8 cellular contexts compared by ENCODE assay signal in the genomic region with DNA sequence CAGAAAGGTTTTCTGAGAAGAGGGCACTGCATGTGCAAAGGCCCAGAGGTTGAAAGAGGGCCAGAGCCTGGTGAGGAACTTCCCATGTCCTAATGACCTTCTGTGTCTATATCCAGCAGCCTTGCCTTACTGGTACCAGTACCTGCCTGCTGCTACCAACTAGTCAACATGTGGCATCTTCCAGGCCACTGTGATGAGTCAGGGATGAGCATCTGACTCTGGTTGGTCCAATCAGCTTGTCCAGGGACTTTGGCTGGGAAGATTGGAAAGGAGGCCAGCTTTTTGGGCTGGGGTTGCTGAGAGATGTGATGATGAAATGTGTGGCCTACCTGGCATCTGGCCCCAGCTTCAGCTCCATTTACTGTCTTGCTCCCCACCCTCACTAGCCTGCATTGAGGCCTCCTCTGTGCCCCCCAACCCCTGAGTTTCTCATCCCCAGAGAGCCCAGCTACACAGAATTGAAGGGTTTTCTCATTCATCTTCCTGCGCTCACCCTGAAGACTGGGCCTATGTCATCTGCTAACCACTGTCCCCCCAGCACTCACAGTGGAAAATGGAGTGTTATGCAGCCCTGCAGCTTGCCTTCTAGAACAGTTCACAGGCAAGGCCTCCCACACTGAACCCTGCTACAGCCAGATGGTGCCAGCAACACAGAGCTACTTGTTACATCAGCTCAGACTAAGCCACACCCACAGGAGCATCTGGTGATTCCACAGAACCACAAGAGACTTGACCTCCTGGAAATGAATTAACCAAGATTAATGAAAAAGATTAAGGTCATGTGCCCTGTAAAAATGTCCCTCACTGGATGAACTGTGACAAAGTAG. TPM values are rescaled to one million over a fixed set of nuclear protein-coding genes. Genes with fewer than 3 reads are reported as not detected.
DNase-seq lines count a peak whose midpoint lies in the region; ATAC-seq and TF ChIP-seq lines count a peak whose summit lies in the region.

No MANE protein-coding gene starts in this region.

- H3K4me3 ChIP-seq in cardiac muscle cell: peak overlapping the region; percentile 93

- TF ChIP-seq CTCF in cardiac muscle cell (IDR thresholded peaks at IDR 0.05; ENCODE audit: low read depth, low read length): peak; percentile 14

- peaks cover 14% of the 10 kb centered on the region for H3K4me1 ChIP-seq in cardiac muscle cell (ENCODE audit: low read depth)

- no peaks in the 10 kb centered on the region for H3K36me3 ChIP-seq in cardiac muscle cell

- peak; percentile 54 for DNase-seq in Ammon's horn (ENCODE audit: low spot score)
- DNase-seq in activated naive CD4-positive, alpha-beta T cell treated with anti-CD3 and anti-CD28 coated beads, Interleukin-2, amount 50 U/mL, for 16 hours: peak; percentile 69
- peak in 1 of 2 donors; percentile 92 for DNase-seq in cardiac muscle cell (ENCODE audit: low read depth in 1 of 2, low spot score in 1 of 2)
- DNase-seq in posterior vena cava (ENCODE audit: low spot score): peak; percentile 88

- H3K27me3 ChIP-seq in cardiac muscle cell: peaks cover 3% of the 10 kb centered on the region

- no peaks in the 10 kb centered on the region for H3K9me3 ChIP-seq in cardiac muscle cell (ENCODE audit: low read depth)

- no peak overlapping the region for H3K27ac ChIP-seq in cardiac muscle cell

- intact Hi-C loops in posterior vena cava (cut with DNase I): loop anchor here in 1 of 2 donors (5.0 kb wide), 1 partner anchor 37 kb away; the partner anchor contains the start of gene WDR82

- peak; percentile 24 for ATAC-seq in GM21723 (IDR thresholded peaks at IDR 0.05; ENCODE audit: unreplicated experiment)
- no peak for ATAC-seq in HG02981 (IDR thresholded peaks at IDR 0.05; ENCODE audit: unreplicated experiment)
- no peak for ATAC-seq in GM21526 (IDR thresholded peaks at IDR 0.05; ENCODE audit: low FRiP score, unreplicated experiment)

TF ChIP-seq in PFSK-1, 5 proteins besides CTCF, POLR2A, EP300 and RAD21:
- TF ChIP-seq TAF1 (IDR thresholded peaks at IDR 0.05; ENCODE audit: borderline replicate concordance, insufficient read depth, low read length) (no peak), POLR2AphosphoS5 (IDR thresholded peaks at IDR 0.05; ENCODE audit: low read depth, low read length) (peak; percentile 46)
TF ChIP-seq in PFSK-1: peak in this region for 1.

RNA-seq across cellular contexts. Expression of gene TWF2, which starts 1.3 kb away (rescaled TPM):
- polyA plus RNA-seq in PFSK-1 (2012; ENCODE audit: insufficient read length, low read depth): 245 TPM
- 53.0 and 70.5 TPM in 2 replicates for total RNA-seq in cardiac muscle cell
- polyA plus RNA-seq in cardiac muscle cell: 42.3 and 43.6 TPM in 2 replicates
- 10 to 100 TPM; 40.0 to 51.0 TPM for total RNA-seq in posterior vena cava

RNA-seq across cellular contexts. Expression of gene PPM1M, which starts 5.3 kb away (rescaled TPM):
- polyA plus RNA-seq in PFSK-1 (2012; ENCODE audit: insufficient read length, low read depth): 16.0 TPM
- total RNA-seq in cardiac muscle cell: 4.8 and 13.1 TPM in 2 replicates
- polyA plus RNA-seq in cardiac muscle cell: 10.7 and 16.1 TPM in 2 replicates
- total RNA-seq in posterior vena cava: 10 to 100 TPM; 21.1 to 28.8 TPM

RNA-seq across cellular contexts. Expression of gene TLR9, which starts 14.8 kb away (rescaled TPM):
- 0.11 TPM for polyA plus RNA-seq in PFSK-1 (2012; ENCODE audit: insufficient read length, low read depth)
- 0.15 TPM in 1 of 2 replicates, not detected in the other for total RNA-seq in cardiac muscle cell
- polyA plus RNA-seq in cardiac muscle cell: 0.51 TPM in 1 of 2 replicates, not detected in the other
- total RNA-seq in posterior vena cava: under 1 TPM; 0.46 to 0.52 TPM

RNA-seq across cellular contexts. Expression of gene WDR82, which starts 38.2 kb away (rescaled TPM):
- 39.8 TPM for polyA plus RNA-seq in PFSK-1 (2012; ENCODE audit: insufficient read length, low read depth)
- total RNA-seq in cardiac muscle cell (30.7 and 36.6 TPM in 2 replicates), posterior vena cava (10 to 100 TPM; 58.4 to 72.6 TPM)
- polyA plus RNA-seq in cardiac muscle cell: 35.4 and 49.0 TPM in 2 replicates

RNA-seq across cellular contexts. Expression of gene ALAS1, which starts 42.3 kb away (rescaled TPM):
- polyA plus RNA-seq in PFSK-1 (2012; ENCODE audit: insufficient read length, low read depth): 73.7 TPM
- total RNA-seq in cardiac muscle cell (68.7 and 80.2 TPM in 2 replicates), posterior vena cava (10 to 100 TPM; 28.5 to 31.4 TPM)
- polyA plus RNA-seq in cardiac muscle cell: 76.5 and 88.7 TPM in 2 replicates
